ENCODE assay signal across 13 cellular contexts in the genomic region with DNA sequence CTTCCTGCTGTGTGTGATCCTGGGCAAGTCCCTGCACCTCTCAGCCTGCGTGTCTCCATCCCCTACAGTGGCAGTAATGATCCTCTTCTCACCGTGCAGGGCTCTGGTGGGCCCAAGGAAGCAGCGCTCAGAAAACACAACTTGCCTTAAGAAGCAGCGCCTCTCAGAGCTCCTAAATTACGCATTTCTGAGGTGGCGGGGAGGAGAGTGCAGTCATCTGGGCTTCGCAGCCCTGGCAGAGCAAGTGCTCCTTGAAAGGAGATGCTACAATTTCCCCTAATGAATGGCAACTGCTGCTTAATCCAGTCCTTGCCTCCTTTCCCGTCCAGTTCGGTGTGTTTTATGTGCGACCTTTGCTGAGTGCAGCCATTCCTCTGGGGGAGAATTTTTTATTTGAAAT.
"Had no signal": no experiment of that assay in that cellular context is flagged by ENCODE, and none has a peak within 500 bp of the region (broad histone marks: within the 10 kb centered on the region; RNA-seq: fewer than 3 reads in every experiment).

No MANE protein-coding gene starts in this region.

- H3K9me3 Mint-ChIP-seq: activated CD4-positive, alpha-beta T cell treated with anti-CD3 and anti-CD28 coated beads, Interleukin-2, amount 10 ng/mL, durations not matched to agents 7 days and 5 days; activated T-cell treated with anti-CD3 and anti-CD28 coated beads, Interleukin-2, amount 50 U/mL, for 4 hours had no signal

- H3K27ac Mint-ChIP-seq: activated CD4-positive, alpha-beta T cell treated with anti-CD3 and anti-CD28 coated beads, Interleukin-2, amount 10 ng/mL, durations not matched to agents 7 days and 5 days; activated naive CD4-positive, alpha-beta T cell treated with anti-CD3 and anti-CD28 coated beads, Interleukin-2, amount 50 U/mL, for 72 hours; T-helper 2 cell treated with Interferon-gamma antibody and Interleukin-4, amounts not matched to agents 5 μg/mL and 100 μg/mL, for 36 hours had no signal

- H3K4me3 Mint-ChIP-seq: activated CD4-positive, alpha-beta T cell treated with anti-CD3 and anti-CD28 coated beads, Interleukin-2, amount 10 ng/mL, durations not matched to agents 7 days and 5 days; activated T-cell treated with anti-CD3 and anti-CD28 coated beads, Interleukin-2, amount 50 U/mL, for 4 hours; nephron; T-helper 2 cell treated with Interferon-gamma antibody and Interleukin-4, amounts not matched to agents 5 μg/mL and 100 μg/mL, for 36 hours had no signal

- H3K36me3 ChIP-seq: cardiac muscle cell, thyroid gland, uterus had no signal

- H3K27me3 ChIP-seq: cardiac muscle cell, thyroid gland, uterus had no signal

- H3K27me3 Mint-ChIP-seq: activated CD4-positive, alpha-beta T cell treated with anti-CD3 and anti-CD28 coated beads, Interleukin-2, amount 10 ng/mL, durations not matched to agents 7 days and 5 days had no signal

- H3K4me1 Mint-ChIP-seq: activated CD4-positive, alpha-beta T cell treated with anti-CD3 and anti-CD28 coated beads, Interleukin-2, amount 10 ng/mL, durations not matched to agents 7 days and 5 days had no signal

- DNase-seq: activated CD4-positive, alpha-beta T cell treated with anti-CD3 and anti-CD28 coated beads, Interleukin-2, amount 10 ng/mL, durations not matched to agents 7 days and 5 days; activated T-cell treated with anti-CD3 and anti-CD28 coated beads, Interleukin-2, amount 50 U/mL, for 4 hours; hypothalamus; mesendoderm; psoas muscle; stimulated activated CD4-positive, alpha-beta T cell treated with anti-CD3 and anti-CD28 coated beads, Interleukin-1b, Interleukin-23, amount 100 ng/mL, for 48 hours; thyroid gland; uterus had no signal

- H3K4me3 ChIP-seq: cardiac muscle cell, psoas muscle, thyroid gland, uterus had no signal

- ATAC-seq: activated naive CD4-positive, alpha-beta T cell treated with anti-CD3 and anti-CD28 coated beads, Interleukin-2, amount 50 U/mL, for 72 hours; activated T-cell treated with anti-CD3 and anti-CD28 coated beads, Interleukin-2, amount 50 U/mL, for 4 hours; esophagus mucosa; psoas muscle had no signal

- H3K27ac ChIP-seq: cardiac muscle cell, psoas muscle, thyroid gland, uterus had no signal

- H3K9me3 ChIP-seq: psoas muscle, thyroid gland, uterus had no signal

- H3K4me1 ChIP-seq: psoas muscle, thyroid gland, uterus had no signal
